ENCODE assay signal across 12 cellular contexts in the genomic region with DNA sequence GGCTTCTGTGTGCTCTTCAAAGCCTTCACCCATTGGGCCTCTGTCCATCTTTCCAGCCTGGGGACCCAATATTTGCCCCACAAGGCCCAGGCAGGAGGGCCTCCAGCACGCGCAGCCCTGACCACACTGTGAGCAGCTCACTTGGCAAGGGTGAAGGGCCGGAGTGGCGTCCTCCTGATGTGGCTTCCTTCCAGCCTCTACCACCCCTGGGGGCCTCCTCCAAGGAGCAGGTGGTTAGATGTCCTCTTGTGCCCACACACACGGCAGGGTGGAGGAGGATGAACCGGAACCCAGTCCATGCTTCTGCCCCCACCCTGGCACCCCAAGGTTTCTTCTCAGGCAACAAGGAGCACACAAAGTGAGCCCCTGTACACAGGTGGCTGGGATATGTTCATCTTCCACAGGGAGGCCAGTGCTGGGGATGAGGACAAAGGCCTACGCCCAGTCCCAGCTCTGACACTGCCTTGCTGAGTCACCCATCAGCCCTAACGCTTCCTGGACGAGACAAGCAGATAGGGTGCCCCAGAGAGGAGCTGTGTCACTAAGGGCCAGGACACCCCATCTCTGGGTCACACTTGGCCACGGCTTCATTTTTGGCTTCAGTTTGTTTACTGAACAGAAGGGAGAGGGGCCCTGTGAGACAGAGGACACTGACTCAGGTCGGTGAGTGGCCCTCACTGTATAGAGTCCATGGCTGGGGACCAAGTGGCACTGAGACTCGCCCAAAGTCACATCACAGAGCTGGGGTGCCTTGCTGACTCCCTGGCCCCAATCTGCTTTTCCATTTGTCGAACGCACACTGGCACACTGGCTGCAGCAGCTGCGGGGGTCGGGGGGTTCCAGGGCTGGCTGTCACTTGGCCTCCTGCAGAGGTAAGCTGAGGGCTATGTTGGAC. TPM values are rescaled to one million over a fixed set of nuclear protein-coding genes. Genes with fewer than 3 reads are reported as not detected.
DNase-seq lines count a peak whose midpoint lies in the region; ATAC-seq and TF ChIP-seq lines count a peak whose summit lies in the region.
"Had no signal": no experiment of that assay in that cellular context is flagged by ENCODE, and none has a peak within 500 bp of the region (broad histone marks: within the 10 kb centered on the region; RNA-seq: fewer than 3 reads in every experiment).

No MANE protein-coding gene starts in this region.

- no peaks in the 10 kb centered on the region for H3K9me3 ChIP-seq in CD8-positive, alpha-beta T cell (ENCODE audit: low read length)

- DNase-seq in CD8-positive, alpha-beta T cell = no peak
- DNase-seq in HPDE6-E6E7 (ENCODE audit: extremely low spot score) = peak; percentile 46
- DNase-seq in activated CD8-positive, alpha-beta T cell treated with anti-CD3 and anti-CD28 coated beads, Interleukin-2, amount 10 ng/mL, durations not matched to agents 7 days and 5 days = no peak
- DNase-seq in stimulated activated CD4-positive, alpha-beta T cell treated with anti-CD3 and anti-CD28 coated beads, Interleukin-12 subunit alpha, Interleukin-12 subunit beta, amount 100 ng/mL, for 4 hours = no peak
- DNase-seq in mesenteric fat pad (ENCODE audit: low spot score) = no peak
- no peak for DNase-seq in ureter (ENCODE audit: low spot score)
- no peak for DNase-seq in NCI-H1930 (lab: John Stamatoyannopoulos, UW)
- DNase-seq: activated gamma-delta T cell treated with Interleukin-2 at 50 U/mL for 16 hours; effector CD4-positive, alpha-beta T cell; GF-D8 had no signal

- peaks cover 38% of the 10 kb centered on the region for H3K4me1 ChIP-seq in CD8-positive, alpha-beta T cell (ENCODE audit: insufficient read depth, low read length)

- CTCF ChIA-PET in CD8-positive, alpha-beta T cell (lab: Charles Lee) = no interaction called here
- CTCF ChIA-PET in activated CD8-positive, alpha-beta T cell treated with anti-CD3 and anti-CD28 coated beads, Interleukin-2, amount 10 ng/mL, durations not matched to agents 7 days and 5 days (lab: Charles Lee) = no interaction called here

- no peak overlapping the region for H3K27ac ChIP-seq in CD8-positive, alpha-beta T cell (ENCODE audit: low read depth, low read length)

- POLR2A ChIA-PET in CD8-positive, alpha-beta T cell (lab: Charles Lee) = no interaction called here
- POLR2A ChIA-PET in activated CD8-positive, alpha-beta T cell treated with anti-CD3 and anti-CD28 coated beads, Interleukin-2, amount 10 ng/mL, durations not matched to agents 7 days and 5 days (lab: Charles Lee) = interaction anchor here (0.5 to 1.6 kb wide), 2 partner anchors 45 to 86 kb away, joined by 3 to 6 read pairs; a partner anchor contains a TSS

- intact Hi-C loops in CD8-positive, alpha-beta T cell (cut with DNase I, micrococcal nuclease) = loop anchor here (5.0 to 10.0 kb wide), 2 partner anchors 43 to 90 kb away; a partner anchor contains a TSS

- no peaks in the 10 kb centered on the region for H3K27me3 ChIP-seq in CD8-positive, alpha-beta T cell (ENCODE audit: insufficient read depth, low read length)

- H3K27me3 Mint-ChIP-seq in CD8-positive, alpha-beta T cell (ENCODE audit: low read depth) = no peaks in the 10 kb centered on the region
- H3K27me3 Mint-ChIP-seq in activated CD8-positive, alpha-beta T cell treated with anti-CD3 and anti-CD28 coated beads, Interleukin-2, amount 10 ng/mL, durations not matched to agents 7 days and 5 days (ENCODE audit: low read depth) = no peaks in the 10 kb centered on the region
- peaks cover 3% of the 10 kb centered on the region for H3K27me3 Mint-ChIP-seq in nephron (ENCODE audit: low read depth)

- ATAC-seq in CD8-positive, alpha-beta T cell = no peak
- no peak for ATAC-seq in activated CD8-positive, alpha-beta T cell treated with anti-CD3 and anti-CD28 coated beads, Interleukin-2, amount 10 ng/mL, durations not matched to agents 7 days and 5 days

- H3K4me1 Mint-ChIP-seq in CD8-positive, alpha-beta T cell (ENCODE audit: low read depth) = peaks cover 35% of the 10 kb centered on the region
- peaks cover 37% of the 10 kb centered on the region for H3K4me1 Mint-ChIP-seq in activated CD8-positive, alpha-beta T cell treated with anti-CD3 and anti-CD28 coated beads, Interleukin-2, amount 10 ng/mL, durations not matched to agents 7 days and 5 days (ENCODE audit: low read depth)
- peaks cover 7% of the 10 kb centered on the region for H3K4me1 Mint-ChIP-seq in nephron

- H3K9me3 Mint-ChIP-seq in CD8-positive, alpha-beta T cell = no peaks in the 10 kb centered on the region
- no peaks in the 10 kb centered on the region for H3K9me3 Mint-ChIP-seq in activated CD8-positive, alpha-beta T cell treated with anti-CD3 and anti-CD28 coated beads, Interleukin-2, amount 10 ng/mL, durations not matched to agents 7 days and 5 days (ENCODE audit: insufficient read depth)
- peaks cover 17% of the 10 kb centered on the region for H3K9me3 Mint-ChIP-seq in nephron
- H3K9me3 Mint-ChIP-seq: T-helper 1 cell treated with Interleukin-12 subunit alpha and Interleukin-12 subunit beta and Interleukin-4 antibody, amounts not matched to agents 30 μg/mL and 1 μg/mL, for 36 hours had no signal

- no peak overlapping the region for H3K4me3 ChIP-seq in CD8-positive, alpha-beta T cell (ENCODE audit: low read depth, low read length)

- H3K27ac Mint-ChIP-seq in CD8-positive, alpha-beta T cell = no peak overlapping the region
- no peak overlapping the region for H3K27ac Mint-ChIP-seq in activated CD8-positive, alpha-beta T cell treated with anti-CD3 and anti-CD28 coated beads, Interleukin-2, amount 10 ng/mL, durations not matched to agents 7 days and 5 days
- H3K27ac Mint-ChIP-seq in nephron = no peak overlapping the region
- H3K27ac Mint-ChIP-seq: T-helper 1 cell treated with Interleukin-12 subunit alpha and Interleukin-12 subunit beta and Interleukin-4 antibody, amounts not matched to agents 30 μg/mL and 1 μg/mL, for 36 hours had no signal

- H3K4me3 Mint-ChIP-seq in CD8-positive, alpha-beta T cell = peak overlapping the region; percentile 75
- peak overlapping the region; percentile 69 for H3K4me3 Mint-ChIP-seq in activated CD8-positive, alpha-beta T cell treated with anti-CD3 and anti-CD28 coated beads, Interleukin-2, amount 10 ng/mL, durations not matched to agents 7 days and 5 days
- peak overlapping the region; percentile 17 to 35 (median 28) for H3K4me3 Mint-ChIP-seq in nephron

- H3K36me3 Mint-ChIP-seq in CD8-positive, alpha-beta T cell = peaks cover 13% of the 10 kb centered on the region
- peaks cover 23% of the 10 kb centered on the region for H3K36me3 Mint-ChIP-seq in activated CD8-positive, alpha-beta T cell treated with anti-CD3 and anti-CD28 coated beads, Interleukin-2, amount 10 ng/mL, durations not matched to agents 7 days and 5 days (ENCODE audit: low read depth)
- H3K36me3 Mint-ChIP-seq in nephron (ENCODE audit: low read depth) = peaks cover 21% of the 10 kb centered on the region

- no peaks in the 10 kb centered on the region for H3K36me3 ChIP-seq in CD8-positive, alpha-beta T cell (ENCODE audit: insufficient read depth, low read length)

- no peak for TF ChIP-seq CTCF in CD8-positive, alpha-beta T cell (IDR thresholded peaks at IDR 0.05)
- TF ChIP-seq CTCF in nephron (IDR thresholded peaks at IDR 0.05; ENCODE audit: unreplicated experiment in 3 of 3) = no peak

RNA-seq across cellular contexts. Expression of a gene that starts 1.9 kb away (rescaled TPM):
- total RNA-seq in CD8-positive, alpha-beta T cell = 1 to 10 TPM; 3.1 to 6.4 TPM
- 10 to 100 TPM; 52.1 to 54.0 TPM for total RNA-seq in activated CD8-positive, alpha-beta T cell treated with anti-CD3 and anti-CD28 coated beads, Interleukin-2, amount 10 ng/mL, durations not matched to agents 7 days and 5 days
- total RNA-seq in mesenteric fat pad = 29.1 TPM
- total RNA-seq in ureter = 20.4 TPM

RNA-seq across cellular contexts. Expression of a gene that starts 5.4 kb away (rescaled TPM):
- 1 to 10 TPM; 6.3 to 6.6 TPM for total RNA-seq in CD8-positive, alpha-beta T cell
- total RNA-seq in activated CD8-positive, alpha-beta T cell treated with anti-CD3 and anti-CD28 coated beads, Interleukin-2, amount 10 ng/mL, durations not matched to agents 7 days and 5 days = 10 to 100 TPM; 49.6 to 51.0 TPM
- total RNA-seq in mesenteric fat pad = 13.6 TPM
- 17.5 TPM for total RNA-seq in ureter

RNA-seq across cellular contexts. Expression of a gene that starts 5.9 kb away (rescaled TPM):
- 10 to 100 TPM; 22.3 to 23.0 TPM for total RNA-seq in CD8-positive, alpha-beta T cell
- 10 to 100 TPM; 29.1 to 30.8 TPM for total RNA-seq in activated CD8-positive, alpha-beta T cell treated with anti-CD3 and anti-CD28 coated beads, Interleukin-2, amount 10 ng/mL, durations not matched to agents 7 days and 5 days
- total RNA-seq in mesenteric fat pad = 30.4 TPM
- total RNA-seq in ureter = 23.4 TPM

RNA-seq across cellular contexts. Expression of a gene that starts 26.4 kb away (rescaled TPM):
- 10 to 100 TPM; 46.7 to 52.1 TPM for total RNA-seq in CD8-positive, alpha-beta T cell
- 10 to 100 TPM; 48.9 to 53.6 TPM for total RNA-seq in activated CD8-positive, alpha-beta T cell treated with anti-CD3 and anti-CD28 coated beads, Interleukin-2, amount 10 ng/mL, durations not matched to agents 7 days and 5 days
- total RNA-seq in mesenteric fat pad = 57.2 TPM
- total RNA-seq in ureter = 54.0 TPM

RNA-seq across cellular contexts. Expression of a gene that starts 31.5 kb away (rescaled TPM):
- total RNA-seq in CD8-positive, alpha-beta T cell = 10 to 100 TPM; 37.7 to 41.7 TPM
- 10 to 100 TPM; 28.5 to 31.6 TPM for total RNA-seq in activated CD8-positive, alpha-beta T cell treated with anti-CD3 and anti-CD28 coated beads, Interleukin-2, amount 10 ng/mL, durations not matched to agents 7 days and 5 days
- total RNA-seq in mesenteric fat pad (36.5 TPM), ureter (46.3 TPM)
